In the genomic region with DNA sequence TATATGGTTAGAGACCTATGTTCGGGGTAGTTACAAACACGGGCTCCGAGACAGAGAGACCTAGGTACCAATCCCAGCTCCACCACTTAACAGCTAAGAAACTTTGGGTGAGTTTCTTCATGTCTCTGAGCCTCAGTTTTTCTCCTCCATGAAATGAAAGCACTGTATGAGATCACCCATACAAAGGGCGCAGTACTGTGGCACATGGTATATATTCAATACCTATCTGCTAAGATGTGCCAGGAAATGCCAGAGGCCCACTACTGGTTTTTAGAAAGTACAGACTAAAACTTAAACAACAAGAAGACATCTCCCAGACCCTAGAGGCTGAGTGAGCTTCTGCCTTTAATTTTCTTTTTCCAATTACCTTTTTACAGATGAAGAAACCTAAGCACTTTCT, we compare ENCODE assay signal across 18 cellular contexts.
"Had no signal": no experiment of that assay in that cellular context is flagged by ENCODE, and none has a peak within 500 bp of the region (broad histone marks: within the 10 kb centered on the region; RNA-seq: fewer than 3 reads in every experiment).

No MANE protein-coding gene starts in this region.

- ATAC-seq: effector memory CD8-positive, alpha-beta T cell; esophagus mucosa; natural killer cell; stimulated activated naive B cell treated with anti-CD40 and anti-IgM and Interleukin-4, amounts not matched to agents 10 μg/mL and 1 μg/mL and 100 μg/mL, for 72 hours; WTC11 had no signal

- H3K9me3 Mint-ChIP-seq: activated T-helper 1 cell treated with anti-CD3 and anti-CD28 coated beads, Interleukin-12 subunit alpha, Interleukin-12 subunit beta, Interleukin-2, Interleukin-4 antibody, amounts not matched to agents 30 ng/mL and 10 ng/mL and 1 ng/mL, durations not matched to agents 14 hours and 24 hours and 36 hours; central memory CD8-positive, alpha-beta T cell; effector memory CD8-positive, alpha-beta T cell; natural killer cell; WTC11 had no signal

- H3K4me3 Mint-ChIP-seq: activated CD4-positive, alpha-beta memory T cell treated with anti-CD3 and anti-CD28 coated beads, Interleukin-2, amount 10 ng/mL, durations not matched to agents 7 days and 5 days; activated T-helper 1 cell treated with anti-CD3 and anti-CD28 coated beads, Interleukin-12 subunit alpha, Interleukin-12 subunit beta, Interleukin-2, Interleukin-4 antibody, amounts not matched to agents 30 ng/mL and 10 ng/mL and 1 ng/mL, durations not matched to agents 14 hours and 24 hours and 36 hours; central memory CD8-positive, alpha-beta T cell; effector memory CD8-positive, alpha-beta T cell; natural killer cell; stimulated activated naive B cell treated with anti-CD40 and anti-IgM and Interleukin-4, amounts not matched to agents 10 μg/mL and 1 μg/mL and 100 μg/mL, for 72 hours; type B pancreatic cell; WTC11 had no signal

- H3K27ac Mint-ChIP-seq: activated CD4-positive, alpha-beta memory T cell treated with anti-CD3 and anti-CD28 coated beads, Interleukin-2, amount 10 ng/mL, durations not matched to agents 7 days and 5 days; activated T-helper 1 cell treated with anti-CD3 and anti-CD28 coated beads, Interleukin-12 subunit alpha, Interleukin-12 subunit beta, Interleukin-2, Interleukin-4 antibody, amounts not matched to agents 30 ng/mL and 10 ng/mL and 1 ng/mL, durations not matched to agents 14 hours and 24 hours and 36 hours; natural killer cell; stimulated activated naive B cell treated with anti-CD40 and anti-IgM and Interleukin-4, amounts not matched to agents 10 μg/mL and 1 μg/mL and 100 μg/mL, for 72 hours; type B pancreatic cell; WTC11 had no signal

- H3K36me3 Mint-ChIP-seq: natural killer cell, type B pancreatic cell, WTC11 had no signal

- DNase-seq: activated CD4-positive, alpha-beta memory T cell treated with anti-CD3 and anti-CD28 coated beads, Interleukin-2, amount 10 ng/mL, durations not matched to agents 7 days and 5 days; activated gamma-delta T cell treated with Interleukin-2 at 50 U/mL for 16 hours; amniotic stem cell; dorsolateral prefrontal cortex; effector memory CD8-positive, alpha-beta T cell; foreskin melanocyte; left ventricle myocardium inferior; natural killer cell; ovary; stimulated activated CD4-positive, alpha-beta T cell treated with anti-CD3 and anti-CD28 coated beads, Interleukin-2, amount 100 ng/mL, for 48 hours; stimulated activated CD8-positive, alpha-beta memory T cell treated with anti-CD3 and anti-CD28 coated beads, Interleukin-4, amount 100 ng/mL, for 48 hours; stimulated activated naive B cell treated with anti-CD40 and anti-IgM and Interleukin-4, amounts not matched to agents 10 μg/mL and 1 μg/mL and 100 μg/mL, for 72 hours; T1000 had no signal

- H3K27me3 Mint-ChIP-seq: central memory CD8-positive, alpha-beta T cell; effector memory CD8-positive, alpha-beta T cell had no signal
